Comparison of ENCODE assay signal across 1 cellular context in genomic region chr3:49839193-49839809, GRCh38.
A peak's percentile ranks its signal among the peaks of the same experiment; 100 is the strongest.
TF ChIP-seq lines count a peak whose summit lies in the region.

No MANE protein-coding gene starts in this region.

TF ChIP-seq in K562, 482 proteins besides CTCF, POLR2A, EP300 and RAD21:
- TF ChIP-seq ZNF282 (CRISPR knock-in tag; IDR thresholded peaks at IDR 0.05): no peak
- peak; percentile 81 for TF ChIP-seq SMC3 (conservative IDR thresholded peaks at IDR 0.05; ENCODE audit: insufficient read depth, low read depth, low read length)
- TF ChIP-seq ARID2 (IDR thresholded peaks at IDR 0.05): 0 out of 2 replicates have a peak, but pooled peaks have one; percentile 53
- TF ChIP-seq RBBP5 (IDR thresholded peaks at IDR 0.05; ENCODE audit: borderline replicate concordance, insufficient read depth, low read length, poor library complexity, severe bottlenecking): no peak
- TF ChIP-seq DEAF1 (CRISPR knock-in tag; IDR thresholded peaks at IDR 0.05): peak; percentile 78
- TF ChIP-seq STAG1 (CRISPR knock-in tag; IDR thresholded peaks at IDR 0.05; ENCODE audit: borderline replicate concordance): peak; percentile 51; the same call in 1 of the 2 replicates
- 0 out of 2 replicates have a peak, but pooled peaks have one; percentile 41 for TF ChIP-seq MYC (IDR thresholded peaks at IDR 0.05; ENCODE audit: low read depth, low read length)
- TF ChIP-seq MYC (CRISPR knock-in tag; IDR thresholded peaks at IDR 0.05; ENCODE audit: borderline replicate concordance, low read depth): no peak
- no peak for TF ChIP-seq ELK3 (CRISPR knock-in tag; IDR thresholded peaks at IDR 0.05)
- TF ChIP-seq ZZZ3 (IDR thresholded peaks at IDR 0.05): no peak
- no peak for TF ChIP-seq CHD4 (IDR thresholded peaks at IDR 0.05; ENCODE audit: insufficient read depth, insufficient replicate concordance, low read depth, low read length, poor library complexity, severe bottlenecking)
- no peak for TF ChIP-seq ZBTB1 (CRISPR knock-in tag; IDR thresholded peaks at IDR 0.05; ENCODE audit: borderline replicate concordance, low read depth)
- no peak for TF ChIP-seq SIN3B (IDR thresholded peaks at IDR 0.05; ENCODE audit: low read depth)
- TF ChIP-seq TCFL5 (CRISPR knock-in tag; conservative IDR thresholded peaks at IDR 0.05): no peak
- TF ChIP-seq HEY1 (CRISPR knock-in tag; IDR thresholded peaks at IDR 0.05; ENCODE audit: borderline replicate concordance): no peak
- 0 out of 2 replicates have a peak, but pooled peaks have one; percentile 20 for TF ChIP-seq KLF16 (IDR thresholded peaks at IDR 0.05)
- TF ChIP-seq KDM4B (IDR thresholded peaks at IDR 0.05; ENCODE audit: borderline replicate concordance in 2 of 2, low read depth in 1 of 2): no peak
- TF ChIP-seq NCOA1 (IDR thresholded peaks at IDR 0.05; ENCODE audit: low read depth): no peak
- peak; percentile 28; the same call in 1 of the 2 replicates for TF ChIP-seq CC2D1A (IDR thresholded peaks at IDR 0.05)
- no peak for TF ChIP-seq NEUROD1 (IDR thresholded peaks at IDR 0.05; ENCODE audit: borderline replicate concordance, low read depth, low read length, partially characterized antibody)
- peak in 2 of 3 experiments; percentile 53 to 60 for TF ChIP-seq YY1 (IDR thresholded peaks at IDR 0.05; ENCODE audit: borderline replicate concordance in 1 of 3, control insufficient read depth in 1 of 3, extremely low read depth in 1 of 3, insufficient read depth in 3 of 3, insufficient read length in 1 of 3, insufficient replicate concordance in 2 of 3, low read depth in 1 of 3, low read length in 2 of 3)
- peak; percentile 60 for TF ChIP-seq NFIC (IDR thresholded peaks at IDR 0.05)
- peak in 1 of 2 experiments; percentile 45; a peak in 1 of 4 replicates for TF ChIP-seq RCOR1 (IDR thresholded peaks at IDR 0.05; ENCODE audit: borderline replicate concordance in 1 of 2, low read depth in 2 of 2, low read length in 2 of 2)
- TF ChIP-seq ZNF707 (CRISPR knock-in tag; conservative IDR thresholded peaks at IDR 0.05): no peak
- TF ChIP-seq RREB1 (CRISPR knock-in tag; IDR thresholded peaks at IDR 0.05): no peak
TF ChIP-seq in K562: peak in this region for 10.
